Comparison of ENCODE assay signal across 1 cellular context in genomic region chr4:39706829-39707511, GRCh38.
TF ChIP-seq lines count a peak whose summit lies in the region.

No MANE protein-coding gene starts in this region.

TF ChIP-seq in HepG2, 621 proteins besides CTCF, POLR2A, EP300 and RAD21:
- TF ChIP-seq, protein P1, sequence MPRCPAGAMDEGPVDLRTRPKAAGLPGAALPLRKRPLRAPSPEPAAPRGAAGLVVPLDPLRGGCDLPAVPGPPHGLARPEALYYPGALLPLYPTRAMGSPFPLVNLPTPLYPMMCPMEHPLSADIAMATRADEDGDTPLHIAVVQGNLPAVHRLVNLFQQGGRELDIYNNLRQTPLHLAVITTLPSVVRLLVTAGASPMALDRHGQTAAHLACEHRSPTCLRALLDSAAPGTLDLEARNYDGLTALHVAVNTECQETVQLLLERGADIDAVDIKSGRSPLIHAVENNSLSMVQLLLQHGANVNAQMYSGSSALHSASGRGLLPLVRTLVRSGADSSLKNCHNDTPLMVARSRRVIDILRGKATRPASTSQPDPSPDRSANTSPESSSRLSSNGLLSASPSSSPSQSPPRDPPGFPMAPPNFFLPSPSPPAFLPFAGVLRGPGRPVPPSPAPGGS (CRISPR knock-in tag; IDR thresholded peaks at IDR 0.05) = no peak
- TF ChIP-seq KDM5A (IDR thresholded peaks at IDR 0.05; ENCODE audit: borderline replicate concordance, low read length) = no peak
- TF ChIP-seq ZNF704 (CRISPR knock-in tag; IDR thresholded peaks at IDR 0.05; ENCODE audit: borderline replicate concordance) = no peak
- TF ChIP-seq ZNF431 (CRISPR knock-in tag; IDR thresholded peaks at IDR 0.05; ENCODE audit: borderline replicate concordance, low read depth) = no peak
- TF ChIP-seq ZSCAN29 (CRISPR knock-in tag; conservative IDR thresholded peaks at IDR 0.05) = no peak
- no peak for TF ChIP-seq LCORL (IDR thresholded peaks at IDR 0.05)
- no peak for TF ChIP-seq LCORL (CRISPR knock-in tag; IDR thresholded peaks at IDR 0.05)
- TF ChIP-seq WIZ (CRISPR knock-in tag; IDR thresholded peaks at IDR 0.05) = no peak
- no peak for TF ChIP-seq SMARCC2 (IDR thresholded peaks at IDR 0.05)
- no peak for TF ChIP-seq EHMT2 (IDR thresholded peaks at IDR 0.05; ENCODE audit: borderline replicate concordance, low read depth, low read length)
- TF ChIP-seq NFE2 (CRISPR knock-in tag; IDR thresholded peaks at IDR 0.05) = no peak
- TF ChIP-seq GABPB1 (CRISPR knock-in tag; IDR thresholded peaks at IDR 0.05) = no peak
- TF ChIP-seq MBD4 (IDR thresholded peaks at IDR 0.05; ENCODE audit: borderline replicate concordance, low read length) = no peak
- TF ChIP-seq HOXA5 (CRISPR knock-in tag; IDR thresholded peaks at IDR 0.05) = no peak
- TF ChIP-seq NFIC (IDR thresholded peaks at IDR 0.05; ENCODE audit: low read length) = no peak
- no peak for TF ChIP-seq HOXD1 (CRISPR knock-in tag; IDR thresholded peaks at IDR 0.05)
- TF ChIP-seq GABPA (IDR thresholded peaks at IDR 0.05; ENCODE audit: low read depth, low read length) = no peak
- TF ChIP-seq GABPA (CRISPR knock-in tag; IDR thresholded peaks at IDR 0.05; ENCODE audit: low read depth) = no peak
